Comparison of ENCODE assay signal across 8 cellular contexts in genomic region chr19:46849610-46850009, GRCh38. TPM values are rescaled to one million over a fixed set of nuclear protein-coding genes. Genes with fewer than 3 reads are reported as not detected.
DNase-seq lines count a peak whose midpoint lies in the region; ATAC-seq and TF ChIP-seq lines count a peak whose summit lies in the region.

No MANE protein-coding gene starts in this region.

- peaks cover 25% of the 10 kb centered on the region for H3K79me2 ChIP-seq in fibroblast of lung (ENCODE audit: control insufficient read depth, insufficient read depth, low read length)

- peak overlapping the region; percentile 57 for H3K4me3 ChIP-seq in RWPE2 (ENCODE audit: severe bottlenecking)
- H3K4me3 ChIP-seq in fibroblast of lung (replicated peaks in 1 of 4; ENCODE audit: control extremely low read depth in 1 of 4, insufficient read depth in 1 of 4, low read depth in 3 of 4, low read length in 4 of 4): peak overlapping the region; percentile 50 to 93 (median 84)
- H3K4me3 ChIP-seq in rectal smooth muscle tissue (ENCODE audit: low read length): peak overlapping the region; percentile 76

- ATAC-seq in RWPE2 (ENCODE audit: low read depth) (no peak), left lobe of liver (no peak)

- no peak for TF ChIP-seq CTCF in RWPE2 (IDR thresholded peaks at IDR 0.05; ENCODE audit: poor library complexity, severe bottlenecking)
- no peak for TF ChIP-seq CTCF in fibroblast of lung (conservative IDR thresholded peaks at IDR 0.05 in 1 of 2, IDR thresholded peaks at IDR 0.05 in 1 of 2; ENCODE audit: low read depth in 1 of 2, low read length in 2 of 2)

- H3K4me2 ChIP-seq in fibroblast of lung (ENCODE audit: extremely low read depth, insufficient read depth, low read length): peak overlapping the region; percentile 92

- H3K9me3 ChIP-seq in RWPE2 (ENCODE audit: severe bottlenecking) (no peaks in the 10 kb centered on the region), fibroblast of lung (ENCODE audit: control insufficient read depth, insufficient read depth, low read depth, low read length) (no peaks in the 10 kb centered on the region)

- peaks cover 28% of the 10 kb centered on the region for H3K36me3 ChIP-seq in RWPE2 (ENCODE audit: low read depth)
- H3K36me3 ChIP-seq in fibroblast of lung (ENCODE audit: control insufficient read depth, insufficient read depth, low read length): peaks cover 7% of the 10 kb centered on the region
- no peaks in the 10 kb centered on the region for H3K36me3 ChIP-seq in rectal smooth muscle tissue (ENCODE audit: control insufficient read depth, insufficient read depth, low read length)

- H3K27ac ChIP-seq in RWPE2 (ENCODE audit: poor library complexity, severe bottlenecking): peak overlapping the region; percentile 93
- peak overlapping the region; percentile 94 for H3K27ac ChIP-seq in fibroblast of lung (ENCODE audit: insufficient read depth, low read length)
- no peak overlapping the region for H3K27ac ChIP-seq in rectal smooth muscle tissue (ENCODE audit: low read depth, low read length)

- H3K4me1 ChIP-seq in RWPE2 (ENCODE audit: insufficient read depth, poor library complexity, severe bottlenecking): no peaks in the 10 kb centered on the region
- H3K4me1 ChIP-seq in fibroblast of lung (ENCODE audit: control insufficient read depth, extremely low read depth, insufficient read depth, low read length): no peaks in the 10 kb centered on the region
- H3K4me1 ChIP-seq in rectal smooth muscle tissue (ENCODE audit: control insufficient read depth, insufficient read depth, low read length): peaks cover 12% of the 10 kb centered on the region

- no peak overlapping the region for H2AFZ ChIP-seq in fibroblast of lung (ENCODE audit: low read length)

- DNase-seq in GM03348 (ENCODE audit: low spot score) (peak; percentile 11), RWPE2 (ENCODE audit: low spot score) (no peak), fibroblast of lung (ENCODE audit: low read depth in 2 of 2) (no peak), left lobe of liver (ENCODE audit: low spot score) (no peak), NCI-H2196 treated with DMSO at 0.1 percent for 48 hours (lab: John Stamatoyannopoulos, UW; ENCODE audit: unreplicated experiment) (no peak), NCI-H526 (lab: John Stamatoyannopoulos, UW) (no peak), HPDE6-E6E7 (ENCODE audit: extremely low spot score) (no peak)

- H3K9ac ChIP-seq in fibroblast of lung (ENCODE audit: insufficient read depth, low read length) (peak overlapping the region; percentile 69), rectal smooth muscle tissue (ENCODE audit: low read length) (no peak overlapping the region)

- no peaks in the 10 kb centered on the region for H3K27me3 ChIP-seq in RWPE2 (ENCODE audit: insufficient read depth, poor library complexity, severe bottlenecking)
- no peaks in the 10 kb centered on the region for H3K27me3 ChIP-seq in fibroblast of lung (ENCODE audit: control insufficient read depth, insufficient read depth, low read length)
- no peaks in the 10 kb centered on the region for H3K27me3 ChIP-seq in rectal smooth muscle tissue (ENCODE audit: control insufficient read depth, insufficient read depth, low read length)

- no peaks in the 10 kb centered on the region for H4K20me1 ChIP-seq in fibroblast of lung (ENCODE audit: control insufficient read depth, extremely low read depth, insufficient read depth, low read length)

RNA-seq across cellular contexts. Expression of gene AP2S1, which starts 1.0 kb away (rescaled TPM):
- 111 and 143 TPM in 2 replicates for total RNA-seq in fibroblast of lung
- polyA plus RNA-seq in fibroblast of lung: 201 and 233 TPM in 2 replicates
- 258 and 351 TPM in 2 replicates for polyA plus RNA-seq in fibroblast of lung (2012)
- 91.1 and 130 TPM in 2 replicates for polyA minus RNA-seq in fibroblast of lung (ENCODE audit: low replicate concordance)
- 89.1 TPM for total RNA-seq in left lobe of liver

RNA-seq across cellular contexts. Expression of gene ARHGAP35, which starts 11.2 kb away (rescaled TPM):
- total RNA-seq in fibroblast of lung: 37.5 and 47.6 TPM in 2 replicates
- polyA plus RNA-seq in fibroblast of lung: 26.0 and 27.9 TPM in 2 replicates
- polyA plus RNA-seq in fibroblast of lung (2012): 28.3 and 31.1 TPM in 2 replicates
- 59.8 and 71.0 TPM in 2 replicates for polyA minus RNA-seq in fibroblast of lung (ENCODE audit: low replicate concordance)
- 56.9 TPM for total RNA-seq in left lobe of liver
